In genomic region chr6:12254228-12254627, GRCh38 we compare ENCODE assay signal across 34 cellular contexts. TPM values are rescaled to one million over a fixed set of nuclear protein-coding genes. Genes with fewer than 3 reads are reported as not detected.
"Had no signal": no experiment of that assay in that cellular context is flagged by ENCODE, and none has a peak within 500 bp of the region (broad histone marks: within the 10 kb centered on the region; RNA-seq: fewer than 3 reads in every experiment).

No MANE protein-coding gene starts in this region.

- DNase-seq: activated effector memory CD4-positive, alpha-beta T cell treated with anti-CD3 and anti-CD28 coated beads, Interleukin-2, amount 50 U/mL, for 16 hours; activated effector memory CD4-positive, alpha-beta T cell treated with Interleukin-2 at 50 U/mL for 16 hours; activated gamma-delta T cell; activated gamma-delta T cell treated with Interleukin-2 at 50 U/mL for 16 hours; activated naive CD4-positive, alpha-beta T cell; activated naive CD4-positive, alpha-beta T cell treated with anti-CD3 and anti-CD28 coated beads for 36 hours; activated naive CD4-positive, alpha-beta T cell treated with anti-CD3 and anti-CD28 coated beads, Interleukin-2, amount 10 ng/mL, durations not matched to agents 7 days and 5 days; activated naive CD4-positive, alpha-beta T cell treated with anti-CD3 and anti-CD28 coated beads, Interleukin-2, amount 50 U/mL, for 16 hours; activated naive CD4-positive, alpha-beta T cell treated with Interleukin-2 at 50 U/mL for 16 hours; activated naive CD8-positive, alpha-beta T cell treated with anti-CD3 and anti-CD28 coated beads for 36 hours; activated naive CD8-positive, alpha-beta T cell treated with anti-CD3 and anti-CD28 coated beads, Interleukin-2, amount 10 ng/mL, durations not matched to agents 7 days and 5 days; activated naive CD8-positive, alpha-beta T cell treated with anti-CD3 and anti-CD28 coated beads, Interleukin-2, amount 50 U/mL, for 24 hours; activated T-cell treated with anti-CD3 and anti-CD28 coated beads, Interleukin-2, amount 50 U/mL, for 1 hour; activated T-cell treated with anti-CD3 and anti-CD28 coated beads, Interleukin-2, amount 50 U/mL, for 24 hours; activated T-cell treated with anti-CD3 and anti-CD28 coated beads, Interleukin-2, amount 50 U/mL, for 4 hours; activated T-cell treated with anti-CD3 and anti-CD28 coated beads, Interleukin-2, amount 50 U/mL, for 48 hours; activated T-cell treated with anti-CD3 and anti-CD28 coated beads, Interleukin-2, amount 50 U/mL, for 72 hours; adrenal gland; amniotic stem cell; amygdala; anterior cingulate cortex; aorta; body of pancreas; brain microvascular endothelial cell; caudate nucleus; central memory CD4-positive, alpha-beta T cell; cerebellar nuclear complex had no signal

- H3K9me3 ChIP-seq: adrenal gland, ascending aorta, body of pancreas, breast epithelium had no signal

- H3K36me3 ChIP-seq: adrenal gland, ascending aorta, brain microvascular endothelial cell, breast epithelium, cardiac muscle cell had no signal

- H3K4me3 ChIP-seq: adrenal gland, ascending aorta, body of pancreas, breast epithelium, cardiac muscle cell had no signal

- H3K27ac ChIP-seq: adrenal gland, ascending aorta, body of pancreas, brain microvascular endothelial cell, breast epithelium, cardiac muscle cell had no signal

- H3K4me1 ChIP-seq: adrenal gland, ascending aorta, body of pancreas, breast epithelium had no signal

- FAIRE-seq: astrocyte, bronchial epithelial cell had no signal

- ATAC-seq: activated naive CD4-positive, alpha-beta T cell treated with anti-CD3 and anti-CD28 coated beads, Interleukin-2, amount 50 U/mL, for 72 hours; activated naive CD8-positive, alpha-beta T cell treated with anti-CD3 and anti-CD28 coated beads, Interleukin-2, amount 50 U/mL, for 24 hours; activated T-cell treated with anti-CD3 and anti-CD28 coated beads, Interleukin-2, amount 50 U/mL, for 4 hours; activated T-cell treated with anti-CD3 and anti-CD28 coated beads, Interleukin-2, amount 50 U/mL, for 72 hours; activated T-helper 17 cell treated with anti-CD3 and anti-CD28 coated beads, Interleukin-2, amount 50 U/mL, for 72 hours; body of pancreas had no signal

- H3K27me3 ChIP-seq: adrenal gland, ascending aorta, body of pancreas, brain microvascular endothelial cell, breast epithelium had no signal

RNA-seq across cellular contexts. Expression of gene EDN1, which starts 35.9 kb away (rescaled TPM):
- total RNA-seq: activated naive CD8-positive, alpha-beta T cell treated with anti-CD3 and anti-CD28 coated beads for 36 hours had no signal
